Comparison of ENCODE assay signal across 2 cellular contexts in the genomic region with DNA sequence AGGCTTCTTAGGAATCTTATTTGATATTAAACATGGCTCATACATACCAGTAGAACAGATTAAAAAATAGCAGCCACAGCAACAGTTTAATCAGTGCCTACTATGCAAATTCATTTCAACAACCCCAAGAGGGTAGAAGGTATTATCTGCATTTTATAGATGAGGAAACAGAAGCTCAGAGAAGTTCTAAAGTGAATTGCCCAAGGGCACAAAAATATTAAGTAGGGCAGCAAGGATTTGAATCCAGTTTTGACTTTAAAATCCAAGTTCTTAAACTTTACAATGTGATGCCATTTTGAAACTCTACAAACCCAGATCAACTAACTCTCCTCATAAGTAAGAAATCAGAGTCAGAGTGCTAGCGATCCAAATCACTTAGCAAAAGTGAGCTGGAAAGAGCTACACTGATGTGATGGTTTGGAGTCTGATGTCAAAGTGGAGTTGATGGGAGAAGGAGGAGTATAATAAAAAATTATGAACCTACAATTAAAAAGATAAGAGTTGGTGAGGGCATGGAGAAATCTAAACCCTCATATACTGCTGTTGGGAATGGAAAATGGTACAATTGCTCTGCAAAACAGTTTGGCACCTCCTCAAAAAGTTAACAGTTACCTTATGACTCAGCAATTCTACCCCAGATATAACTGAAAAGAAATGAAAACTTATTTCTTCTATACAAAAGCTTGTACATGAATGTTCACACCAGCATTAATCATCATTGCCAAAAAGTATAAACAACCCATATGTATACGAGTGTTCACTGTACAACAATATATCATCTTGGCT.
TF ChIP-seq lines count a peak whose summit lies in the region.

No MANE protein-coding gene starts in this region.

TF ChIP-seq in GM23338, 12 proteins besides CTCF, POLR2A, EP300 and RAD21 (continued from another document and continues in another):
- TF ChIP-seq, protein P1, sequence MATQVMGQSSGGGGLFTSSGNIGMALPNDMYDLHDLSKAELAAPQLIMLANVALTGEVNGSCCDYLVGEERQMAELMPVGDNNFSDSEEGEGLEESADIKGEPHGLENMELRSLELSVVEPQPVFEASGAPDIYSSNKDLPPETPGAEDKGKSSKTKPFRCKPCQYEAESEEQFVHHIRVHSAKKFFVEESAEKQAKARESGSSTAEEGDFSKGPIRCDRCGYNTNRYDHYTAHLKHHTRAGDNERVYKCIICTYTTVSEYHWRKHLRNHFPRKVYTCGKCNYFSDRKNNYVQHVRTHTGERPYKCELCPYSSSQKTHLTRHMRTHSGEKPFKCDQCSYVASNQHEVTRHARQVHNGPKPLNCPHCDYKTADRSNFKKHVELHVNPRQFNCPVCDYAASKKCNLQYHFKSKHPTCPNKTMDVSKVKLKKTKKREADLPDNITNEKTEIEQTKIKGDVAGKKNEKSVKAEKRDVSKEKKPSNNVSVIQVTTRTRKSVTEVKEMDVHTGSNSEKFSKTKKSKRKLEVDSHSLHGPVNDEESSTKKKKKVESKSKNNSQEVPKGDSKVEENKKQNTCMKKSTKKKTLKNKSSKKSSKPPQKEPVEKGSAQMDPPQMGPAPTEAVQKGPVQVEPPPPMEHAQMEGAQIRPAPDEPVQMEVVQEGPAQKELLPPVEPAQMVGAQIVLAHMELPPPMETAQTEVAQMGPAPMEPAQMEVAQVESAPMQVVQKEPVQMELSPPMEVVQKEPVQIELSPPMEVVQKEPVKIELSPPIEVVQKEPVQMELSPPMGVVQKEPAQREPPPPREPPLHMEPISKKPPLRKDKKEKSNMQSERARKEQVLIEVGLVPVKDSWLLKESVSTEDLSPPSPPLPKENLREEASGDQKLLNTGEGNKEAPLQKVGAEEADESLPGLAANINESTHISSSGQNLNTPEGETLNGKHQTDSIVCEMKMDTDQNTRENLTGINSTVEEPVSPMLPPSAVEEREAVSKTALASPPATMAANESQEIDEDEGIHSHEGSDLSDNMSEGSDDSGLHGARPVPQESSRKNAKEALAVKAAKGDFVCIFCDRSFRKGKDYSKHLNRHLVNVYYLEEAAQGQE (IDR thresholded peaks at IDR 0.05; ENCODE audit: unreplicated experiment): no peak
- no peak for TF ChIP-seq POLR2AphosphoS5 (IDR thresholded peaks at IDR 0.05; ENCODE audit: low read depth)
- TF ChIP-seq ZNF114 (CRISPR knock-in tag; IDR thresholded peaks at IDR 0.05): no peak
- TF ChIP-seq CREB1 (CRISPR knock-in tag; IDR thresholded peaks at IDR 0.05; ENCODE audit: low read depth): no peak
- TF ChIP-seq, protein P2, sequence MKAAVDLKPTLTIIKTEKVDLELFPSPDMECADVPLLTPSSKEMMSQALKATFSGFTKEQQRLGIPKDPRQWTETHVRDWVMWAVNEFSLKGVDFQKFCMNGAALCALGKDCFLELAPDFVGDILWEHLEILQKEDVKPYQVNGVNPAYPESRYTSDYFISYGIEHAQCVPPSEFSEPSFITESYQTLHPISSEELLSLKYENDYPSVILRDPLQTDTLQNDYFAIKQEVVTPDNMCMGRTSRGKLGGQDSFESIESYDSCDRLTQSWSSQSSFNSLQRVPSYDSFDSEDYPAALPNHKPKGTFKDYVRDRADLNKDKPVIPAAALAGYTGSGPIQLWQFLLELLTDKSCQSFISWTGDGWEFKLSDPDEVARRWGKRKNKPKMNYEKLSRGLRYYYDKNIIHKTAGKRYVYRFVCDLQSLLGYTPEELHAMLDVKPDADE (IDR thresholded peaks at IDR 0.05): no peak
- TF ChIP-seq NANOG (IDR thresholded peaks at IDR 0.05; ENCODE audit: borderline replicate concordance): no peak
- TF ChIP-seq, protein P3, sequence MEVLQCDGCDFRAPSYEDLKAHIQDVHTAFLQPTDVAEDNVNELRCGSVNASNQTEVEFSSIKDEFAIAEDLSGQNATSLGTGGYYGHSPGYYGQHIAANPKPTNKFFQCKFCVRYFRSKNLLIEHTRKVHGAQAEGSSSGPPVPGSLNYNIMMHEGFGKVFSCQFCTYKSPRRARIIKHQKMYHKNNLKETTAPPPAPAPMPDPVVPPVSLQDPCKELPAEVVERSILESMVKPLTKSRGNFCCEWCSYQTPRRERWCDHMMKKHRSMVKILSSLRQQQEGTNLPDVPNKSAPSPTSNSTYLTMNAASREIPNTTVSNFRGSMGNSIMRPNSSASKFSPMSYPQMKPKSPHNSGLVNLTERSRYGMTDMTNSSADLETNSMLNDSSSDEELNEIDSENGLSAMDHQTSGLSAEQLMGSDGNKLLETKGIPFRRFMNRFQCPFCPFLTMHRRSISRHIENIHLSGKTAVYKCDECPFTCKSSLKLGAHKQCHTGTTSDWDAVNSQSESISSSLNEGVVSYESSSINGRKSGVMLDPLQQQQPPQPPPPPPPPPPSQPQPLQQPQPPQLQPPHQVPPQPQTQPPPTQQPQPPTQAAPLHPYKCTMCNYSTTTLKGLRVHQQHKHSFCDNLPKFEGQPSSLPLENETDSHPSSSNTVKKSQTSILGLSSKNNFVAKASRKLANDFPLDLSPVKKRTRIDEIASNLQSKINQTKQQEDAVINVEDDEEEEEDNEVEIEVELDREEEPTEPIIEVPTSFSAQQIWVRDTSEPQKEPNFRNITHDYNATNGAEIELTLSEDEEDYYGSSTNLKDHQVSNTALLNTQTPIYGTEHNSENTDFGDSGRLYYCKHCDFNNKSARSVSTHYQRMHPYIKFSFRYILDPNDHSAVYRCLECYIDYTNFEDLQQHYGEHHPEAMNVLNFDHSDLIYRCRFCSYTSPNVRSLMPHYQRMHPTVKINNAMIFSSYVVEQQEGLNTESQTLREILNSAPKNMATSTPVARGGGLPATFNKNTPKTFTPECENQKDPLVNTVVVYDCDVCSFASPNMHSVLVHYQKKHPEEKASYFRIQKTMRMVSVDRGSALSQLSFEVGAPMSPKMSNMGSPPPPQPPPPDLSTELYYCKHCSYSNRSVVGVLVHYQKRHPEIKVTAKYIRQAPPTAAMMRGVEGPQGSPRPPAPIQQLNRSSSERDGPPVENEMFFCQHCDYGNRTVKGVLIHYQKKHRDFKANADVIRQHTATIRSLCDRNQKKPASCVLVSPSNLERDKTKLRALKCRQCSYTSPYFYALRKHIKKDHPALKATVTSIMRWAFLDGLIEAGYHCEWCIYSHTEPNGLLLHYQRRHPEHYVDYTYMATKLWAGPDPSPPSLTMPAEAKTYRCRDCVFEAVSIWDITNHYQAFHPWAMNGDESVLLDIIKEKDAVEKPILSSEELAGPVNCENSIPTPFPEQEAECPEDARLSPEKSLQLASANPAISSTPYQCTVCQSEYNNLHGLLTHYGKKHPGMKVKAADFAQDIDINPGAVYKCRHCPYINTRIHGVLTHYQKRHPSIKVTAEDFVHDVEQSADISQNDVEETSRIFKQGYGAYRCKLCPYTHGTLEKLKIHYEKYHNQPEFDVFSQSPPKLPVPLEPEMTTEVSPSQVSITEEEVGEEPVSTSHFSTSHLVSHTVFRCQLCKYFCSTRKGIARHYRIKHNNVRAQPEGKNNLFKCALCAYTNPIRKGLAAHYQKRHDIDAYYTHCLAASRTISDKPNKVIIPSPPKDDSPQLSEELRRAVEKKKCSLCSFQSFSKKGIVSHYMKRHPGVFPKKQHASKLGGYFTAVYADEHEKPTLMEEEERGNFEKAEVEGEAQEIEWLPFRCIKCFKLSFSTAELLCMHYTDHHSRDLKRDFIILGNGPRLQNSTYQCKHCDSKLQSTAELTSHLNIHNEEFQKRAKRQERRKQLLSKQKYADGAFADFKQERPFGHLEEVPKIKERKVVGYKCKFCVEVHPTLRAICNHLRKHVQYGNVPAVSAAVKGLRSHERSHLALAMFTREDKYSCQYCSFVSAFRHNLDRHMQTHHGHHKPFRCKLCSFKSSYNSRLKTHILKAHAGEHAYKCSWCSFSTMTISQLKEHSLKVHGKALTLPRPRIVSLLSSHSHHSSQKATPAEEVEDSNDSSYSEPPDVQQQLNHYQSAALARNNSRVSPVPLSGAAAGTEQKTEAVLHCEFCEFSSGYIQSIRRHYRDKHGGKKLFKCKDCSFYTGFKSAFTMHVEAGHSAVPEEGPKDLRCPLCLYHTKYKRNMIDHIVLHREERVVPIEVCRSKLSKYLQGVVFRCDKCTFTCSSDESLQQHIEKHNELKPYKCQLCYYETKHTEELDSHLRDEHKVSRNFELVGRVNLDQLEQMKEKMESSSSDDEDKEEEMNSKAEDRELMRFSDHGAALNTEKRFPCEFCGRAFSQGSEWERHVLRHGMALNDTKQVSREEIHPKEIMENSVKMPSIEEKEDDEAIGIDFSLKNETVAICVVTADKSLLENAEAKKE (CRISPR knock-in tag; IDR thresholded peaks at IDR 0.05): no peak

TF ChIP-seq in endothelial cell of umbilical vein, 7 proteins besides CTCF, POLR2A, EP300 and RAD21 (continued from another document):
- TF ChIP-seq GATA2 (IDR thresholded peaks at IDR 0.05; ENCODE audit: insufficient read depth, insufficient read length, low read depth, low read length): no peak
